In genomic region chr15:68367226-68367625, GRCh38 we compare ENCODE assay signal across 25 cellular contexts.
A peak's percentile ranks its signal among the peaks of the same experiment; 100 is the strongest.
DNase-seq lines count a peak whose midpoint lies in the region; ATAC-seq and TF ChIP-seq lines count a peak whose summit lies in the region.
"Had no signal": no experiment of that assay in that cellular context is flagged by ENCODE, and none has a peak within 500 bp of the region (broad histone marks: within the 10 kb centered on the region; RNA-seq: fewer than 3 reads in every experiment).

No MANE protein-coding gene starts in this region.

- H3K27me3 ChIP-seq in heart right ventricle: no peaks in the 10 kb centered on the region
- H3K27me3 ChIP-seq in aorta (ENCODE audit: control insufficient read depth in 1 of 2, insufficient read depth in 2 of 2, low read length in 1 of 2): no peaks in the 10 kb centered on the region

- no peak overlapping the region for H3K4me3 Mint-ChIP-seq in WTC11
- no peak overlapping the region for H3K4me3 Mint-ChIP-seq in glutamatergic neuron (ENCODE audit: unreplicated experiment)
- H3K4me3 Mint-ChIP-seq in stimulated activated effector memory CD8-positive, alpha-beta T cell treated with anti-CD3 and anti-CD28 coated beads, Interleukin-12 subunit alpha, Interleukin-12 subunit beta, amount 100 ng/mL, for 72 hours: no peak overlapping the region
- H3K4me3 Mint-ChIP-seq: brain; H9; natural killer cell treated with Interleukin-12 subunit alpha and Interleukin-12 subunit beta and Interleukin-15 and Interleukin-18, amount 100 ng/mL, for 72 hours had no signal

- POLR2A ChIA-PET in WTC11 (lab: Charles Lee): no interaction called here

- H3K4me1 ChIP-seq in heart right ventricle: peaks cover 53 to 94% (median 72%) of the 10 kb centered on the region in 9 donors
- peaks cover 0 to 10% of the 10 kb centered on the region in 2 donors for H3K4me1 ChIP-seq in aorta (ENCODE audit: control insufficient read depth in 1 of 2, insufficient read depth in 2 of 2, low read length in 2 of 2)

- no peak overlapping the region for H3K4me3 ChIP-seq in heart right ventricle
- H3K4me3 ChIP-seq in aorta (ENCODE audit: low read length in 2 of 2): no peak overlapping the region
- H3K4me3 ChIP-seq: gastroesophageal sphincter, lung, mucosa of descending colon, skin epidermis had no signal

- no peaks in the 10 kb centered on the region for H3K36me3 Mint-ChIP-seq in WTC11
- H3K36me3 Mint-ChIP-seq in glutamatergic neuron (ENCODE audit: unreplicated experiment): no peaks in the 10 kb centered on the region
- no peaks in the 10 kb centered on the region for H3K36me3 Mint-ChIP-seq in stimulated activated effector memory CD8-positive, alpha-beta T cell treated with anti-CD3 and anti-CD28 coated beads, Interleukin-12 subunit alpha, Interleukin-12 subunit beta, amount 100 ng/mL, for 72 hours
- H3K36me3 Mint-ChIP-seq: brain; natural killer cell treated with Interleukin-12 subunit alpha and Interleukin-12 subunit beta and Interleukin-15 and Interleukin-18, amount 100 ng/mL, for 72 hours had no signal

- no peaks in the 10 kb centered on the region for H3K27me3 Mint-ChIP-seq in WTC11 (ENCODE audit: low read depth)
- H3K27me3 Mint-ChIP-seq in glutamatergic neuron (ENCODE audit: unreplicated experiment): peaks cover 4% of the 10 kb centered on the region

- H3K27ac Mint-ChIP-seq in WTC11: no peak overlapping the region; the same call in 1 of the 2 replicates
- H3K27ac Mint-ChIP-seq in glutamatergic neuron (ENCODE audit: unreplicated experiment): peak overlapping the region; percentile 59
- H3K27ac Mint-ChIP-seq in stimulated activated effector memory CD8-positive, alpha-beta T cell treated with anti-CD3 and anti-CD28 coated beads, Interleukin-12 subunit alpha, Interleukin-12 subunit beta, amount 100 ng/mL, for 72 hours: no peak overlapping the region
- H3K27ac Mint-ChIP-seq: brain; natural killer cell treated with Interleukin-12 subunit alpha and Interleukin-12 subunit beta and Interleukin-15 and Interleukin-18, amount 100 ng/mL, for 72 hours had no signal

- H3K9me3 ChIP-seq in heart right ventricle (no peaks in the 10 kb centered on the region), aorta (ENCODE audit: control insufficient read depth, low read length) (no peaks in the 10 kb centered on the region)
- H3K9me3 ChIP-seq: gastroesophageal sphincter, mucosa of descending colon had no signal

- no peaks in the 10 kb centered on the region for H3K36me3 ChIP-seq in heart right ventricle
- H3K36me3 ChIP-seq in aorta (ENCODE audit: control insufficient read depth in 1 of 2, insufficient read depth in 2 of 2, low read length in 1 of 2): no peaks in the 10 kb centered on the region
- H3K36me3 ChIP-seq: gastroesophageal sphincter, WERI-Rb-1 had no signal

- CTCF ChIA-PET in WTC11 (lab: Charles Lee): interaction anchor here (1.5 to 5.5 kb wide), 3 partner anchors 51 to 60 kb away, joined by 5 to 37 read pairs (median 6); no protein-coding TSS in a partner anchor

- H3K9me3 Mint-ChIP-seq in WTC11 (no peaks in the 10 kb centered on the region), glutamatergic neuron (ENCODE audit: unreplicated experiment) (peaks cover 1% of the 10 kb centered on the region)
- no peaks in the 10 kb centered on the region for H3K9me3 Mint-ChIP-seq in stimulated activated effector memory CD8-positive, alpha-beta T cell treated with anti-CD3 and anti-CD28 coated beads, Interleukin-12 subunit alpha, Interleukin-12 subunit beta, amount 100 ng/mL, for 72 hours
- H3K9me3 Mint-ChIP-seq: brain; H9; natural killer cell treated with Interleukin-12 subunit alpha and Interleukin-12 subunit beta and Interleukin-15 and Interleukin-18, amount 100 ng/mL, for 72 hours had no signal

- ATAC-seq in heart right ventricle: no peak
- no peak for ATAC-seq in Right ventricle myocardium superior (ENCODE audit: poor library complexity)
- ATAC-seq in WTC11: 0 out of 2 replicates have a peak, but pooled peaks have one; percentile 31
- ATAC-seq in aorta (ENCODE audit: low FRiP score): no peak
- no peak for ATAC-seq in stimulated activated effector memory CD8-positive, alpha-beta T cell treated with anti-CD3 and anti-CD28 coated beads, Interleukin-12 subunit alpha, Interleukin-12 subunit beta, amount 100 ng/mL, for 72 hours
- ATAC-seq: gastroesophageal sphincter; mucosa of descending colon; natural killer cell treated with Interleukin-12 subunit alpha and Interleukin-12 subunit beta and Interleukin-15 and Interleukin-18, amount 100 ng/mL, for 72 hours had no signal

- WGBS in heart right ventricle, 2 donors: 93% methylated on average over 4 of the region's 4 CpGs
- WGBS in aorta, 2 donors: 57% methylated on average over 4 of the region's 4 CpGs

- intact Hi-C loops in heart right ventricle (cut with DNase I): loop anchor here in 1 of 10 donors (10.0 kb wide), 1 partner anchor 112 kb away; no protein-coding TSS in a partner anchor
- intact Hi-C loops in Right ventricle myocardium superior (cut with DNase I): no loop called here
- intact Hi-C loops in aorta (cut with DNase I): loop anchor here (2.0 to 5.0 kb wide), 3 partner anchors 32 to 65 kb away; partner anchors contain the start of gene ITGA11 (in 1 of the 2)

- peaks cover 6% of the 10 kb centered on the region for H3K4me1 Mint-ChIP-seq in WTC11
- H3K4me1 Mint-ChIP-seq in glutamatergic neuron (ENCODE audit: low read depth, unreplicated experiment): peaks cover 7% of the 10 kb centered on the region
- H3K4me1 Mint-ChIP-seq in stimulated activated effector memory CD8-positive, alpha-beta T cell treated with anti-CD3 and anti-CD28 coated beads, Interleukin-12 subunit alpha, Interleukin-12 subunit beta, amount 100 ng/mL, for 72 hours: peaks cover 5% of the 10 kb centered on the region

- DNase-seq in heart right ventricle (no peak), Right ventricle myocardium superior (no peak), WTC11 (ENCODE audit: low spot score) (no peak), glutamatergic neuron (no peak), aorta (no peak), NCI-H2081 treated with DMSO at 0.1 percent for 48 hours (lab: John Stamatoyannopoulos, UW) (no peak)
- no peak for DNase-seq in stimulated activated effector memory CD8-positive, alpha-beta T cell treated with anti-CD3 and anti-CD28 coated beads, Interleukin-12 subunit alpha, Interleukin-12 subunit beta, amount 100 ng/mL, for 72 hours (ENCODE audit: low spot score in 2 of 2)
- DNase-seq: ACHN; activated naive CD4-positive, alpha-beta T cell; activated T-cell treated with anti-CD3 and anti-CD28 coated beads, Interleukin-2, amount 50 U/mL, for 48 hours; EL; H9; hippocampal formation; mucosa of descending colon; NCI-H1436; retina; SIG-M5; stimulated activated naive CD4-positive, alpha-beta T cell; T1000; WERI-Rb-1 had no signal

- H3K27ac ChIP-seq in heart right ventricle (peak overlapping the region in 7 of 10 donors; percentile 1 to 87 (median 80)), aorta (ENCODE audit: low read depth in 1 of 2, low read length in 2 of 2) (peak overlapping the region; percentile 93 to 99)
- H3K27ac ChIP-seq: WERI-Rb-1 had no signal

- TF ChIP-seq CTCF in heart right ventricle (IDR thresholded peaks at IDR 0.05) (no peak), WTC11 (IDR thresholded peaks at IDR 0.05) (no peak), glutamatergic neuron (IDR thresholded peaks at IDR 0.05; ENCODE audit: partially characterized antibody, unreplicated experiment) (no peak)

TF ChIP-seq in WTC11, 78 proteins besides CTCF, POLR2A, EP300 and RAD21 (continues in another document):
- no peak for TF ChIP-seq E2F1 (CRISPR knock-in tag; IDR thresholded peaks at IDR 0.05)
- no peak for TF ChIP-seq E2F5 (CRISPR knock-in tag; IDR thresholded peaks at IDR 0.05)
- no peak for TF ChIP-seq NFE2L1 (CRISPR knock-in tag; IDR thresholded peaks at IDR 0.05)
- TF ChIP-seq KAT7 (CRISPR knock-in tag; IDR thresholded peaks at IDR 0.05; ENCODE audit: borderline replicate concordance): no peak
- TF ChIP-seq FOXJ3 (CRISPR knock-in tag; IDR thresholded peaks at IDR 0.05; ENCODE audit: borderline replicate concordance): no peak
- no peak for TF ChIP-seq ZNF281 (CRISPR knock-in tag; IDR thresholded peaks at IDR 0.05)
- no peak for TF ChIP-seq TEAD4 (CRISPR knock-in tag; IDR thresholded peaks at IDR 0.05)
